ENCODE assay signal across 16 cellular contexts in genomic region chr13:92487238-92487637, GRCh38.
A peak's percentile ranks its signal among the peaks of the same experiment; 100 is the strongest.
DNase-seq lines count a peak whose midpoint lies in the region; ATAC-seq, FAIRE-seq and TF ChIP-seq lines count a peak whose summit lies in the region.
"Had no signal": no experiment of that assay in that cellular context is flagged by ENCODE, and none has a peak within 500 bp of the region (broad histone marks: within the 10 kb centered on the region; RNA-seq: fewer than 3 reads in every experiment).

No MANE protein-coding gene starts in this region.

- no peak overlapping the region for H2AFZ ChIP-seq in HepG2 (ENCODE audit: low read length)
- no peak overlapping the region for H2AFZ ChIP-seq in mesenchymal stem cell (ENCODE audit: low read depth, low read length)

- no peak overlapping the region for H2BK15ac ChIP-seq in mesenchymal stem cell (ENCODE audit: low read depth, poor library complexity, severe bottlenecking)

- TF ChIP-seq CTCF in HepG2 (CRISPR knock-in tag; IDR thresholded peaks at IDR 0.05) (no peak), right lobe of liver (IDR thresholded peaks at IDR 0.05) (no peak), choroid plexus epithelial cell (conservative IDR thresholded peaks at IDR 0.05; ENCODE audit: low read depth, low read length) (no peak)

- H3K18ac ChIP-seq in mesenchymal stem cell (ENCODE audit: low read depth in 1 of 2, low read length in 2 of 2): no peak overlapping the region

- H3K9me3 ChIP-seq in HepG2 (ENCODE audit: low read length) (no peaks in the 10 kb centered on the region), right lobe of liver (no peaks in the 10 kb centered on the region), mesenchymal stem cell (ENCODE audit: control insufficient read depth, low read length) (no peaks in the 10 kb centered on the region)
- H3K9me3 ChIP-seq: BLaER1, HAP-1 had no signal

- H3K9ac ChIP-seq in HepG2 (ENCODE audit: insufficient read depth, low read depth, low read length) (no peak overlapping the region), mesenchymal stem cell (ENCODE audit: low read length) (no peak overlapping the region)
- H3K9ac ChIP-seq: BLaER1 had no signal

- H3K23ac ChIP-seq in mesenchymal stem cell (ENCODE audit: low read length in 2 of 2): no peak overlapping the region

- H3K79me1 ChIP-seq in mesenchymal stem cell (replicated peaks; ENCODE audit: low read length, poor library complexity, severe bottlenecking): no peaks in the 10 kb centered on the region

- no peak overlapping the region for H2AK5ac ChIP-seq in mesenchymal stem cell (ENCODE audit: low read length, severe bottlenecking)

- no peaks in the 10 kb centered on the region for H3K79me2 ChIP-seq in HepG2 (ENCODE audit: insufficient read depth, low read length)

- no peak for FAIRE-seq in HepG2 (lab: Jason Lieb, UNC)
- FAIRE-seq: GM12878, GM19239, H1 had no signal

- H3K36me3 ChIP-seq in HepG2 (replicated peaks in 1 of 2; ENCODE audit: control insufficient read depth in 1 of 2, insufficient read depth in 2 of 2, low read length in 2 of 2) (no peaks in the 10 kb centered on the region), right lobe of liver (no peaks in the 10 kb centered on the region), mesenchymal stem cell (ENCODE audit: control insufficient read depth in 1 of 2, insufficient read depth in 2 of 2, low read depth in 1 of 2, low read length in 2 of 2) (no peaks in the 10 kb centered on the region)
- H3K36me3 ChIP-seq: BLaER1, HAP-1 had no signal

- ATAC-seq in HepG2: no peak
- ATAC-seq in right lobe of liver: no peak
- ATAC-seq: GM12878 had no signal

- H2BK12ac ChIP-seq in mesenchymal stem cell (ENCODE audit: low read length in 2 of 2): no peak overlapping the region

- TF ChIP-seq RAD21 in HepG2 (CRISPR knock-in tag; IDR thresholded peaks at IDR 0.05): no peak

- H3K14ac ChIP-seq in mesenchymal stem cell (ENCODE audit: low read length in 2 of 2): no peak overlapping the region

- H3K27ac ChIP-seq in HepG2 (ENCODE audit: extremely low read length, insufficient read depth, low read length) (no peak overlapping the region), right lobe of liver (no peak overlapping the region), mesenchymal stem cell (ENCODE audit: low read length, poor library complexity, severe bottlenecking) (no peak overlapping the region)
- H3K27ac ChIP-seq: 22Rv1, BLaER1 had no signal

- no peak overlapping the region for H4K8ac ChIP-seq in mesenchymal stem cell (ENCODE audit: low read length)

- CTCF ChIA-PET in HepG2 (lab: Yijun Ruan, JAX; ENCODE audit: low intra/inter-chr PET ratio, low total read pairs): no interaction called here

- no peaks in the 10 kb centered on the region for H4K20me1 ChIP-seq in HepG2 (ENCODE audit: insufficient read depth, low read length)
- H4K20me1 ChIP-seq: BLaER1 had no signal

- H2BK120ac ChIP-seq in mesenchymal stem cell (ENCODE audit: low read depth, low read length): no peak overlapping the region

- H3K4me3 ChIP-seq in HepG2 (replicated peaks in 1 of 3; ENCODE audit: insufficient read depth in 1 of 3, low read depth in 2 of 3, low read length in 3 of 3) (no peak overlapping the region), right lobe of liver (no peak overlapping the region), choroid plexus epithelial cell (ENCODE audit: low read depth, low read length) (no peak overlapping the region), mesenchymal stem cell (ENCODE audit: insufficient read depth in 1 of 2, low read depth in 1 of 2, low read length in 2 of 2) (no peak overlapping the region)
- H3K4me3 ChIP-seq: BLaER1, GM12878, HAP-1 had no signal

- TF ChIP-seq EP300 in HepG2 (IDR thresholded peaks at IDR 0.05; ENCODE audit: low read depth in 2 of 2, low read length in 2 of 2) (no peak), HepG2 (CRISPR knock-in tag; IDR thresholded peaks at IDR 0.05; ENCODE audit: borderline replicate concordance) (no peak)

- no peak overlapping the region for H2BK5ac ChIP-seq in mesenchymal stem cell (ENCODE audit: low read depth, low read length, poor library complexity, severe bottlenecking)

- no peak for TF ChIP-seq POLR2A in HepG2 (IDR thresholded peaks at IDR 0.05; ENCODE audit: insufficient read depth in 1 of 2, low read depth in 2 of 2, low read length in 2 of 2)
- no peak for TF ChIP-seq POLR2A in right lobe of liver (IDR thresholded peaks at IDR 0.05)

- intact Hi-C loops in HepG2 (cut with micrococcal nuclease; ENCODE audit: unreplicated experiment) (no loop called here), right lobe of liver (cut with DNase I) (no loop called here)

- no peaks in the 10 kb centered on the region for H3K4me1 ChIP-seq in HepG2 (ENCODE audit: insufficient read depth, low read length)
- H3K4me1 ChIP-seq in right lobe of liver: no peaks in the 10 kb centered on the region
- H3K4me1 ChIP-seq in mesenchymal stem cell (ENCODE audit: control insufficient read depth, insufficient read depth, low read depth, low read length): no peaks in the 10 kb centered on the region
- H3K4me1 ChIP-seq: BLaER1, HAP-1 had no signal

- POLR2A ChIA-PET in HepG2 (lab: Yijun Ruan, JAX): no interaction called here

- H3K4me2 ChIP-seq in HepG2 (ENCODE audit: low read depth, low read length) (no peak overlapping the region), mesenchymal stem cell (ENCODE audit: low read length, poor library complexity, severe bottlenecking) (no peak overlapping the region)
- H3K4me2 ChIP-seq: BLaER1 had no signal

- H3K4ac ChIP-seq in mesenchymal stem cell (ENCODE audit: low read depth in 1 of 2, low read length in 2 of 2): no peak overlapping the region

- H3K27me3 ChIP-seq in HepG2 (ENCODE audit: control insufficient read depth in 1 of 2, insufficient read depth in 2 of 2, low read length in 2 of 2) (no peaks in the 10 kb centered on the region), right lobe of liver (no peaks in the 10 kb centered on the region), mesenchymal stem cell (ENCODE audit: control insufficient read depth in 1 of 2, insufficient read depth in 1 of 2, low read length in 2 of 2) (no peaks in the 10 kb centered on the region)
- H3K27me3 ChIP-seq: BLaER1 had no signal

- DNase-seq in HepG2 (ENCODE audit: low spot score) (no peak), right lobe of liver (no peak), choroid plexus epithelial cell (ENCODE audit: low read depth) (peak; percentile 14), mesenchymal stem cell (peak; percentile 26), H4 (ENCODE audit: low spot score) (no peak), HCEC 1CT (no peak)
- DNase-seq in effector CD4-positive, alpha-beta T cell: no peak
- DNase-seq: CD4-positive, alpha-beta memory T cell; DMS79 treated with DMSO at 0.1 percent for 48 hours; GF-D8 had no signal

- no peak overlapping the region for H4K91ac ChIP-seq in mesenchymal stem cell (ENCODE audit: low read length)

- BruUV-seq in HepG2 (replicated peaks; lab: Mats Ljungman, UMichigan): no TSS peak

- in situ Hi-C loops in HepG2 (cut with HindIII; ENCODE audit: extremely low pct_ligation_motif_present, low pct_unique_long_range_greater_than_20kb): no loop called here

TF ChIP-seq in HepG2, 621 proteins besides CTCF, POLR2A, EP300 and RAD21:
- TF ChIP-seq FLYWCH1 (CRISPR knock-in tag; IDR thresholded peaks at IDR 0.05): no peak
- no peak for TF ChIP-seq KDM4B (CRISPR knock-in tag; IDR thresholded peaks at IDR 0.05)
- no peak for TF ChIP-seq ZNF737 (CRISPR knock-in tag; IDR thresholded peaks at IDR 0.05; ENCODE audit: borderline replicate concordance)
- peak; percentile 64 for TF ChIP-seq NFE2L2 (IDR thresholded peaks at IDR 0.05; ENCODE audit: low read length)

Comparison
In these comparisons a context has a peak if more than half of its experiments do, and no peak if none do; other contexts are left out.
1. DNase-seq: peak in choroid plexus epithelial cell (single experiment) and mesenchymal stem cell (single experiment); none in HepG2 (single experiment), right lobe of liver (0 of 3), H4 (single experiment), HCEC 1CT (single experiment) and effector CD4-positive, alpha-beta T cell (single experiment).